1 cellular context compared by ENCODE assay signal in genomic region chr9:98998441-98999151, GRCh38.
A peak's percentile ranks its signal among the peaks of the same experiment; 100 is the strongest.
TF ChIP-seq lines count a peak whose summit lies in the region.

No MANE protein-coding gene starts in this region.

TF ChIP-seq in HepG2, 621 proteins besides CTCF, POLR2A, EP300 and RAD21 (continued from another document):
- TF ChIP-seq HMGXB4 (CRISPR knock-in tag; IDR thresholded peaks at IDR 0.05; ENCODE audit: borderline replicate concordance in 1 of 2, low read depth in 1 of 2) (peak in 1 of 2 experiments; percentile 41; a peak in 1 of 4 replicates), PHF5A (CRISPR knock-in tag; IDR thresholded peaks at IDR 0.05; ENCODE audit: low read depth, unreplicated experiment) (no peak), ZNF784 (CRISPR knock-in tag; IDR thresholded peaks at IDR 0.05; ENCODE audit: borderline replicate concordance) (0 out of 2 replicates have a peak, but pooled peaks have one; percentile 35), XRCC5 (optimal IDR thresholded peaks at IDR 0.05; ENCODE audit: low read length) (peak; percentile 85), ZNF724P (CRISPR knock-in tag; IDR thresholded peaks at IDR 0.05; ENCODE audit: borderline replicate concordance) (no peak), ZMYM4 (CRISPR knock-in tag; IDR thresholded peaks at IDR 0.05) (no peak), SYNCRIP (IDR thresholded peaks at IDR 0.05; ENCODE audit: insufficient read depth, low read depth, low read length) (no peak), THYN1 (CRISPR knock-in tag; IDR thresholded peaks at IDR 0.05; ENCODE audit: borderline replicate concordance, low read depth) (no peak), SNRNP70 (IDR thresholded peaks at IDR 0.05; ENCODE audit: low read depth, low read length) (no peak), NONO (IDR thresholded peaks at IDR 0.05) (no peak), NONO (CRISPR knock-in tag; conservative IDR thresholded peaks at IDR 0.05) (0 out of 2 replicates have a peak, but pooled peaks have one; percentile 39), KDM2A (CRISPR knock-in tag; IDR thresholded peaks at IDR 0.05; ENCODE audit: borderline replicate concordance, low read depth) (peak; percentile 34; the same call in 1 of the 2 replicates), ELF3 (CRISPR knock-in tag; IDR thresholded peaks at IDR 0.05) (no peak), HNRNPUL1 (IDR thresholded peaks at IDR 0.05; ENCODE audit: low read depth, low read length) (no peak), NRL (CRISPR knock-in tag; IDR thresholded peaks at IDR 0.05; ENCODE audit: borderline replicate concordance) (no peak), KLF11 (CRISPR knock-in tag; IDR thresholded peaks at IDR 0.05) (no peak), KLF15 (CRISPR knock-in tag; IDR thresholded peaks at IDR 0.05; ENCODE audit: borderline replicate concordance) (no peak)
- TF ChIP-seq, protein P1, sequence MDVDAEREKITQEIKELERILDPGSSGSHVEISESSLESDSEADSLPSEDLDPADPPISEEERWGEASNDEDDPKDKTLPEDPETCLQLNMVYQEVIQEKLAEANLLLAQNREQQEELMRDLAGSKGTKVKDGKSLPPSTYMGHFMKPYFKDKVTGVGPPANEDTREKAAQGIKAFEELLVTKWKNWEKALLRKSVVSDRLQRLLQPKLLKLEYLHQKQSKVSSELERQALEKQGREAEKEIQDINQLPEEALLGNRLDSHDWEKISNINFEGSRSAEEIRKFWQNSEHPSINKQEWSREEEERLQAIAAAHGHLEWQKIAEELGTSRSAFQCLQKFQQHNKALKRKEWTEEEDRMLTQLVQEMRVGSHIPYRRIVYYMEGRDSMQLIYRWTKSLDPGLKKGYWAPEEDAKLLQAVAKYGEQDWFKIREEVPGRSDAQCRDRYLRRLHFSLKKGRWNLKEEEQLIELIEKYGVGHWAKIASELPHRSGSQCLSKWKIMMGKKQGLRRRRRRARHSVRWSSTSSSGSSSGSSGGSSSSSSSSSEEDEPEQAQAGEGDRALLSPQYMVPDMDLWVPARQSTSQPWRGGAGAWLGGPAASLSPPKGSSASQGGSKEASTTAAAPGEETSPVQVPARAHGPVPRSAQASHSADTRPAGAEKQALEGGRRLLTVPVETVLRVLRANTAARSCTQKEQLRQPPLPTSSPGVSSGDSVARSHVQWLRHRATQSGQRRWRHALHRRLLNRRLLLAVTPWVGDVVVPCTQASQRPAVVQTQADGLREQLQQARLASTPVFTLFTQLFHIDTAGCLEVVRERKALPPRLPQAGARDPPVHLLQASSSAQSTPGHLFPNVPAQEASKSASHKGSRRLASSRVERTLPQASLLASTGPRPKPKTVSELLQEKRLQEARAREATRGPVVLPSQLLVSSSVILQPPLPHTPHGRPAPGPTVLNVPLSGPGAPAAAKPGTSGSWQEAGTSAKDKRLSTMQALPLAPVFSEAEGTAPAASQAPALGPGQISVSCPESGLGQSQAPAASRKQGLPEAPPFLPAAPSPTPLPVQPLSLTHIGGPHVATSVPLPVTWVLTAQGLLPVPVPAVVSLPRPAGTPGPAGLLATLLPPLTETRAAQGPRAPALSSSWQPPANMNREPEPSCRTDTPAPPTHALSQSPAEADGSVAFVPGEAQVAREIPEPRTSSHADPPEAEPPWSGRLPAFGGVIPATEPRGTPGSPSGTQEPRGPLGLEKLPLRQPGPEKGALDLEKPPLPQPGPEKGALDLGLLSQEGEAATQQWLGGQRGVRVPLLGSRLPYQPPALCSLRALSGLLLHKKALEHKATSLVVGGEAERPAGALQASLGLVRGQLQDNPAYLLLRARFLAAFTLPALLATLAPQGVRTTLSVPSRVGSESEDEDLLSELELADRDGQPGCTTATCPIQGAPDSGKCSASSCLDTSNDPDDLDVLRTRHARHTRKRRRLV (CRISPR knock-in tag; IDR thresholded peaks at IDR 0.05), result no peak
TF ChIP-seq in HepG2: peak in this region for 23.
